Comparison of ENCODE assay signal across 1 cellular context in the genomic region with DNA sequence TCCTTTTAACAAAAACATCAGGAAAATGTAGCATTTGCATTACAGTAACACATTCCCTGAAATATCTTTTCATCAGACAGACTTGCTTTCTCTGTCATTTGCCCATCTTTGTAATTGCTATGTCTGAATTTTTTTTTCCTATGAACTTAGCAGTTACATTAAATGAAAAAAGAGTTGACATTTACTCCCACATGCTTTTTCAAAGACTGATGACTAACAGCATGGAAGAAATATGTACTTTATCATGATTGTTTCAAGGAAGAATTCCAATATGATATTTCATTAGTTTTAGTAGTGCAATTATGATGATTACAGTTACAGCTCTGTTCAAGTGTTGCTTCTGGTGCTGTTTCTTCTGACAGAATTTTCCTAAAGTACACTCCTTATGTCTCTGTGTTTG.
TF ChIP-seq lines count a peak whose summit lies in the region.

No MANE protein-coding gene starts in this region.

TF ChIP-seq in HepG2, 621 proteins besides CTCF, POLR2A, EP300 and RAD21 (continued from another document):
- TF ChIP-seq, protein P1, sequence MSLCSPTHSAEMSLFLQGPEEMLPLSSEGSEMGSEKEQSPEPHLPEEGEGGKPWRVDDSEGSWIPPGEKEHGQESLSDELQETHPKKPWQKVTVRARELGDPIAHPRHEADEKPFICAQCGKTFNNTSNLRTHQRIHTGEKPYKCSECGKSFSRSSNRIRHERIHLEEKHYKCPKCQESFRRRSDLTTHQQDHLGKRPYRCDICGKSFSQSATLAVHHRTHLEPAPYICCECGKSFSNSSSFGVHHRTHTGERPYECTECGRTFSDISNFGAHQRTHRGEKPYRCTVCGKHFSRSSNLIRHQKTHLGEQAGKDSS (CRISPR knock-in tag; IDR thresholded peaks at IDR 0.05; ENCODE audit: borderline replicate concordance, low read depth): no peak
- TF ChIP-seq ZNF329 (CRISPR knock-in tag; IDR thresholded peaks at IDR 0.05; ENCODE audit: low read depth): no peak
- TF ChIP-seq, protein P2, sequence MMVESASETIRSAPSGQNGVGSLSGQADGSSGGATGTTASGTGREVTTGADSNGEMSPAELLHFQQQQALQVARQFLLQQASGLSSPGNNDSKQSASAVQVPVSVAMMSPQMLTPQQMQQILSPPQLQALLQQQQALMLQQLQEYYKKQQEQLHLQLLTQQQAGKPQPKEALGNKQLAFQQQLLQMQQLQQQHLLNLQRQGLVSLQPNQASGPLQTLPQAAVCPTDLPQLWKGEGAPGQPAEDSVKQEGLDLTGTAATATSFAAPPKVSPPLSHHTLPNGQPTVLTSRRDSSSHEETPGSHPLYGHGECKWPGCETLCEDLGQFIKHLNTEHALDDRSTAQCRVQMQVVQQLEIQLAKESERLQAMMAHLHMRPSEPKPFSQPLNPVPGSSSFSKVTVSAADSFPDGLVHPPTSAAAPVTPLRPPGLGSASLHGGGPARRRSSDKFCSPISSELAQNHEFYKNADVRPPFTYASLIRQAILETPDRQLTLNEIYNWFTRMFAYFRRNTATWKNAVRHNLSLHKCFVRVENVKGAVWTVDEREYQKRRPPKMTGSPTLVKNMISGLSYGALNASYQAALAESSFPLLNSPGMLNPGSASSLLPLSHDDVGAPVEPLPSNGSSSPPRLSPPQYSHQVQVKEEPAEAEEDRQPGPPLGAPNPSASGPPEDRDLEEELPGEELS (CRISPR knock-in tag; IDR thresholded peaks at IDR 0.05): no peak
- no peak for TF ChIP-seq ZNF891 (CRISPR knock-in tag; IDR thresholded peaks at IDR 0.05)
- TF ChIP-seq ZNF281 (CRISPR knock-in tag; IDR thresholded peaks at IDR 0.05; ENCODE audit: borderline replicate concordance): no peak
- TF ChIP-seq ARID3A (IDR thresholded peaks at IDR 0.05; ENCODE audit: low read depth, low read length): no peak
- TF ChIP-seq IRF1 (CRISPR knock-in tag; IDR thresholded peaks at IDR 0.05; ENCODE audit: low read depth): no peak
- TF ChIP-seq PHB2 (IDR thresholded peaks at IDR 0.05; ENCODE audit: partially characterized antibody): no peak
- TF ChIP-seq DNMT1 (CRISPR knock-in tag; IDR thresholded peaks at IDR 0.05): no peak
- no peak for TF ChIP-seq ZNF841 (CRISPR knock-in tag; IDR thresholded peaks at IDR 0.05; ENCODE audit: borderline replicate concordance)
